ENCODE assay signal across 8 cellular contexts in genomic region chr10:15370741-15371701, GRCh38. TPM values are rescaled to one million over a fixed set of nuclear protein-coding genes. Genes with fewer than 3 reads are reported as not detected.
A peak's percentile ranks its signal among the peaks of the same experiment; 100 is the strongest.
DNase-seq lines count a peak whose midpoint lies in the region; ATAC-seq and TF ChIP-seq lines count a peak whose summit lies in the region.

Gene FAM171A1, minus strand, starts transcription at chr10:15371289. Its CDS starts 237 bp downstream, at chr10:15371052.

- H3K9me3 ChIP-seq in MG63: no peaks in the 10 kb centered on the region
- H3K9me3 ChIP-seq in duodenal mucosa (ENCODE audit: control insufficient read depth in 1 of 2, low read length in 2 of 2): no peaks in the 10 kb centered on the region
- no peaks in the 10 kb centered on the region for H3K9me3 ChIP-seq in lower lobe of right lung

- peaks cover 3% of the 10 kb centered on the region in 2 donors for H3K36me3 Mint-ChIP-seq in CD14-positive monocyte
- no peaks in the 10 kb centered on the region for H3K36me3 Mint-ChIP-seq in activated CD8-positive, alpha-beta T cell treated with anti-CD3 and anti-CD28 coated beads, Interleukin-2, amount 10 ng/mL, durations not matched to agents 7 days and 5 days (ENCODE audit: low read depth)

- peaks cover 7 to 10% of the 10 kb centered on the region in 2 donors for H3K4me1 ChIP-seq in duodenal mucosa (ENCODE audit: control insufficient read depth in 1 of 2, insufficient read depth in 2 of 2, low read length in 2 of 2)
- no peaks in the 10 kb centered on the region for H3K4me1 ChIP-seq in lower lobe of right lung

- H3K4me3 ChIP-seq in MG63: peak within 1 kb of the TSS; percentile 70
- H3K4me3 ChIP-seq in duodenal mucosa (ENCODE audit: low read depth in 1 of 2, low read length in 2 of 2): peak within 1 kb of the TSS; percentile 60 to 68
- peak within 1 kb of the TSS; percentile 66 for H3K4me3 ChIP-seq in lower lobe of right lung

- no peak within 1 kb of the TSS for H3K27ac Mint-ChIP-seq in CD14-positive monocyte
- no peak within 1 kb of the TSS for H3K27ac Mint-ChIP-seq in activated CD8-positive, alpha-beta T cell treated with anti-CD3 and anti-CD28 coated beads, Interleukin-2, amount 10 ng/mL, durations not matched to agents 7 days and 5 days

- intact Hi-C loops in CD14-positive monocyte (cut with micrococcal nuclease): no loop called here
- intact Hi-C loops in lower lobe of right lung (cut with DNase I): no loop called here

- peaks cover 8% of the 10 kb centered on the region; the same call in 1 of the 2 replicates for H3K36me3 ChIP-seq in MG63
- H3K36me3 ChIP-seq in duodenal mucosa (ENCODE audit: control insufficient read depth in 1 of 2, insufficient read depth in 2 of 2, low read length in 2 of 2): no peaks in the 10 kb centered on the region
- H3K36me3 ChIP-seq in lower lobe of right lung: no peaks in the 10 kb centered on the region

- peak within 1 kb of the TSS; percentile 58 to 60 for H3K9ac ChIP-seq in duodenal mucosa (ENCODE audit: low read depth in 1 of 2, low read length in 2 of 2)

- H3K27ac ChIP-seq in duodenal mucosa (ENCODE audit: low read depth, low read length): peak within 1 kb of the TSS; percentile 17
- peak within 1 kb of the TSS; percentile 68 for H3K27ac ChIP-seq in lower lobe of right lung

- H3K4me1 Mint-ChIP-seq in CD14-positive monocyte: peaks cover 3% of the 10 kb centered on the region
- peaks cover 3% of the 10 kb centered on the region for H3K4me1 Mint-ChIP-seq in activated CD8-positive, alpha-beta T cell treated with anti-CD3 and anti-CD28 coated beads, Interleukin-2, amount 10 ng/mL, durations not matched to agents 7 days and 5 days (ENCODE audit: low read depth)

- peaks cover 77 to 85% (median 82%) of the 10 kb centered on the region in 3 donors for H3K27me3 Mint-ChIP-seq in CD14-positive monocyte (ENCODE audit: low read depth in 3 of 3)
- peaks cover 65% of the 10 kb centered on the region for H3K27me3 Mint-ChIP-seq in activated CD8-positive, alpha-beta T cell treated with anti-CD3 and anti-CD28 coated beads, Interleukin-2, amount 10 ng/mL, durations not matched to agents 7 days and 5 days (ENCODE audit: low read depth)

- CTCF ChIA-PET in activated CD8-positive, alpha-beta T cell treated with anti-CD3 and anti-CD28 coated beads, Interleukin-2, amount 10 ng/mL, durations not matched to agents 7 days and 5 days (lab: Charles Lee): interaction anchor here (1.0 to 1.4 kb wide), 4 partner anchors 9 to 205 kb away, joined by 3 to 4 read pairs (median 3); no protein-coding TSS in a partner anchor

- POLR2A ChIA-PET in activated CD8-positive, alpha-beta T cell treated with anti-CD3 and anti-CD28 coated beads, Interleukin-2, amount 10 ng/mL, durations not matched to agents 7 days and 5 days (lab: Charles Lee): no interaction called here

- DNase-seq in CD14-positive monocyte (ENCODE audit: low spot score): no peak
- DNase-seq in MG63: peak; percentile 74
- DNase-seq in activated CD8-positive, alpha-beta T cell treated with anti-CD3 and anti-CD28 coated beads, Interleukin-2, amount 10 ng/mL, durations not matched to agents 7 days and 5 days: peak; percentile 70
- peak; percentile 59 for DNase-seq in lower lobe of right lung
- peak; percentile 41 to 51 for DNase-seq in stimulated activated CD4-positive, alpha-beta T cell treated with anti-CD3 and anti-CD28 coated beads, Interleukin-4, amount 100 ng/mL, for 48 hours (ENCODE audit: low read depth in 2 of 2)
- DNase-seq in cerebellar nuclear complex (lab: John Stamatoyannopoulos, UW): no peak

- H3K4me3 Mint-ChIP-seq in CD14-positive monocyte: peak within 1 kb of the TSS; percentile 28 to 85
- peak within 1 kb of the TSS; percentile 57 for H3K4me3 Mint-ChIP-seq in activated CD8-positive, alpha-beta T cell treated with anti-CD3 and anti-CD28 coated beads, Interleukin-2, amount 10 ng/mL, durations not matched to agents 7 days and 5 days

- H3K9me3 Mint-ChIP-seq in CD14-positive monocyte: peaks cover 0 to 7% (median 6%) of the 10 kb centered on the region in 7 donors
- H3K9me3 Mint-ChIP-seq in activated CD8-positive, alpha-beta T cell treated with anti-CD3 and anti-CD28 coated beads, Interleukin-2, amount 10 ng/mL, durations not matched to agents 7 days and 5 days (ENCODE audit: insufficient read depth): no peaks in the 10 kb centered on the region

- no peaks in the 10 kb centered on the region for H3K27me3 ChIP-seq in MG63
- peaks cover 4 to 6% of the 10 kb centered on the region in 2 donors for H3K27me3 ChIP-seq in duodenal mucosa (ENCODE audit: control insufficient read depth in 1 of 2, insufficient read depth in 2 of 2, low read length in 2 of 2)
- peaks cover 5% of the 10 kb centered on the region for H3K27me3 ChIP-seq in lower lobe of right lung (ENCODE audit: low read depth)

- TF ChIP-seq CTCF in CD14-positive monocyte (IDR thresholded peaks at IDR 0.05) (no peak), lower lobe of right lung (IDR thresholded peaks at IDR 0.05) (no peak)

- ATAC-seq in GM21381 (IDR thresholded peaks at IDR 0.05; ENCODE audit: unreplicated experiment) (peak; percentile 54), lower lobe of right lung (peak; percentile 84 to 86)
- peak; percentile 87 for ATAC-seq in activated CD8-positive, alpha-beta T cell treated with anti-CD3 and anti-CD28 coated beads, Interleukin-2, amount 10 ng/mL, durations not matched to agents 7 days and 5 days

RNA-seq across cellular contexts. Expression of gene FAM171A1, which starts in this region (rescaled TPM):
- polyA plus RNA-seq in CD14-positive monocyte: not detected
- 26.2 and 27.3 TPM in 2 replicates for total RNA-seq in MG63 (2014; rRNA removed; shearing (Covaris generic); ENCODE audit: low replicate concordance)
- 1 to 10 TPM; 4.0 TPM for total RNA-seq in activated CD8-positive, alpha-beta T cell treated with anti-CD3 and anti-CD28 coated beads, Interleukin-2, amount 10 ng/mL, durations not matched to agents 7 days and 5 days
- total RNA-seq in lower lobe of right lung: 14.0 TPM

Comparison
In these comparisons a context has a peak if more than half of its experiments do, and no peak if none do; other contexts are left out.
1. DNase-seq: peak in MG63 (single experiment), activated CD8-positive, alpha-beta T cell treated with anti-CD3 and anti-CD28 coated beads, Interleukin-2, amount 10 ng/mL, durations not matched to agents 7 days and 5 days (single experiment), lower lobe of right lung (single experiment) and stimulated activated CD4-positive, alpha-beta T cell treated with anti-CD3 and anti-CD28 coated beads, Interleukin-4, amount 100 ng/mL, for 48 hours (2 of 2); none in CD14-positive monocyte (single experiment) and cerebellar nuclear complex (0 of 2).
2. Peak in every context shown above with its lines, with median percentiles within 50 percentile points of each other: ATAC-seq and H3K4me3 ChIP-seq.